ENCODE assay signal across 8 cellular contexts in the genomic region with DNA sequence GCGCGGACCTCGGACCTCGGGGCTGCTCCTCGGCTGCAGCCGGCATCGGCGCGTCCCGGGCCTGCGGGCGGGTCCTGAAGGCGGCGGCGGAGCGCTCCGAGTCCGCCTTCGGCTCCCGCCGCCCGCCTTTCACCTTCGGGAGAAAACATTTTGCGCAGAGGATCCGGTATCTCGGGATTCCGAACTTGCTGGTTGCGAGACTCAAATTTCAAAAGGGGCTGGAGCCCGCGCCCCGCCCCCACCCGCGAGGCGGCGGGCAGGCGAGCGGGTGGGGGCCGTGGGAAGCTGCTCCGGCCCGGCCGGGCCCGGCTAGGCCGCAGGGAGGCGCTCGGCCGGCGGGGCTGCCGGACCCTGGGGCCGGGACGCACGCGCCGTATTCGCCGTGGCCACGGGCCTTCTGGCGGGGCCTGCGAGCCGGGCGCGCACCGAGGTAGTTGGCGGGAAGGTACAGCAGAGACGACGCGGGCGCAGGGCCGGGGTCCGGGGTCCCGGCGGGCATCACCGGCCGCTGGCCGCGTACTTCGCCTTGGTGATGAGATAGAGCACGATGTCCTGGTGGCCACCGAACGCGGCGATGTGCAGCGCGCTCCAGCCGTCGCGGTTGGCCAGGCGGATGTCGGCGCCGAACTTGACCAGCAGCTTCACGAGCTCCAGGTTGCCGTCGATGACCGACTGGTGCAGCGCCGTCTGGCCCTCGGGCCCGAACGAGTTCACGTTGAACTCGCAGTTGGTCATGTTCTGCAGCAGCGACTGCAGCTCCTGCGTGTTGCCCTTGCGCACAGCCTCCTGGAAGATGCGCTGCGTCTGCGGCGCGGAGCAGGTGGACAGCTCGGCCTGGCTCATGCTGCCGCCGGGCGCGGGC. TPM values are rescaled to one million over a fixed set of nuclear protein-coding genes. Genes with fewer than 3 reads are reported as not detected.
DNase-seq lines count a peak whose midpoint lies in the region; ATAC-seq and TF ChIP-seq lines count a peak whose summit lies in the region.

No MANE protein-coding gene starts in this region.

- ATAC-seq in GM21529 (IDR thresholded peaks at IDR 0.05; ENCODE audit: unreplicated experiment) (peak; percentile 8), GM21526 (IDR thresholded peaks at IDR 0.05; ENCODE audit: low FRiP score, unreplicated experiment) (no peak)
- peak; percentile 23 to 38 for ATAC-seq in activated naive CD4-positive, alpha-beta T cell treated with anti-CD3 and anti-CD28 coated beads, Interleukin-2, amount 50 U/mL, for 72 hours

- H3K4me1 ChIP-seq in hepatocyte (ENCODE audit: insufficient read depth), result peaks cover 49% of the 10 kb centered on the region

- H3K27ac ChIP-seq in hepatocyte, result peak overlapping the region; percentile 20

- DNase-seq in DMS79 treated with DMSO at 0.1 percent for 48 hours (lab: John Stamatoyannopoulos, UW), result peak; percentile 21
- no peak for DNase-seq in DMS79 (lab: John Stamatoyannopoulos, UW)
- peak; percentile 16 for DNase-seq in NCI-H1105 treated with DMSO at 0.1 percent for 48 hours (lab: John Stamatoyannopoulos, UW)
- peak; percentile 51 to 60 for DNase-seq in activated naive CD4-positive, alpha-beta T cell treated with anti-CD3 and anti-CD28 coated beads, Interleukin-2, amount 50 U/mL, for 72 hours (ENCODE audit: low spot score in 2 of 2)
- DNase-seq in hepatocyte (ENCODE audit: low spot score), result peak; percentile 83
- no peak for DNase-seq in skeletal muscle cell (ENCODE audit: low read depth)

- H3K4me2 ChIP-seq in hepatocyte, result peak overlapping the region; percentile 90

- H4K20me1 ChIP-seq in hepatocyte (ENCODE audit: insufficient read depth, poor library complexity, severe bottlenecking), result peaks cover 3% of the 10 kb centered on the region

- H3K9me3 Mint-ChIP-seq in activated naive CD4-positive, alpha-beta T cell treated with anti-CD3 and anti-CD28 coated beads, Interleukin-2, amount 50 U/mL, for 72 hours, result no peaks in the 10 kb centered on the region

- H3K36me3 ChIP-seq in hepatocyte (replicated peaks; ENCODE audit: insufficient read depth, low read depth), result no peaks in the 10 kb centered on the region

- no peak overlapping the region for H3K27ac Mint-ChIP-seq in activated naive CD4-positive, alpha-beta T cell treated with anti-CD3 and anti-CD28 coated beads, Interleukin-2, amount 50 U/mL, for 72 hours

- WGBS in hepatocyte (ENCODE audit: low lambda C conversion rate, missing lambda C conversion rate), result 1% methylated on average over 68 of the region's 114 CpGs

- H3K4me3 ChIP-seq in hepatocyte (peak overlapping the region; percentile 68), skeletal muscle cell (ENCODE audit: low read depth, low read length) (peak overlapping the region; percentile 37)

- no peaks in the 10 kb centered on the region for H3K9me3 ChIP-seq in hepatocyte (ENCODE audit: low read depth)

- H3K36me3 Mint-ChIP-seq in activated naive CD4-positive, alpha-beta T cell treated with anti-CD3 and anti-CD28 coated beads, Interleukin-2, amount 50 U/mL, for 72 hours, result no peaks in the 10 kb centered on the region

- no peaks in the 10 kb centered on the region for H3K9me2 ChIP-seq in hepatocyte (replicated peaks; ENCODE audit: insufficient read depth)

- peak; percentile 21 for TF ChIP-seq CTCF in hepatocyte (IDR thresholded peaks at IDR 0.05; ENCODE audit: poor library complexity)

- peak overlapping the region; percentile 57 for H2AFZ ChIP-seq in hepatocyte

- peaks cover 9% of the 10 kb centered on the region for H3K79me2 ChIP-seq in hepatocyte

- no peaks in the 10 kb centered on the region for H3K27me3 ChIP-seq in hepatocyte

RNA-seq across cellular contexts. Expression of gene NRARP, which starts 0.8 kb away (rescaled TPM):
- total RNA-seq in activated naive CD4-positive, alpha-beta T cell treated with anti-CD3 and anti-CD28 coated beads, Interleukin-2, amount 50 U/mL, for 72 hours, result 1 to 10 TPM in 1 of 2 donors, under 1 TPM in 1; 0.61 to 3.1 TPM
- total RNA-seq in hepatocyte, result 5.3 and 8.2 TPM in 2 replicates
- 13.1 and 18.7 TPM in 2 replicates for polyA plus RNA-seq in hepatocyte

RNA-seq across cellular contexts. Expression of gene TOR4A, which starts 23.8 kb away (rescaled TPM):
- 1 to 10 TPM; 2.6 to 8.8 TPM for total RNA-seq in activated naive CD4-positive, alpha-beta T cell treated with anti-CD3 and anti-CD28 coated beads, Interleukin-2, amount 50 U/mL, for 72 hours
- 13.7 and 14.4 TPM in 2 replicates for total RNA-seq in hepatocyte
- polyA plus RNA-seq in hepatocyte, result 8.0 and 10.1 TPM in 2 replicates

RNA-seq across cellular contexts. Expression of gene NELFB, which starts 46.2 kb away (rescaled TPM):
- total RNA-seq in activated naive CD4-positive, alpha-beta T cell treated with anti-CD3 and anti-CD28 coated beads, Interleukin-2, amount 50 U/mL, for 72 hours, result 10 to 100 TPM; 57.6 to 58.4 TPM
- total RNA-seq in hepatocyte, result 36.4 and 41.4 TPM in 2 replicates
- 61.1 and 63.5 TPM in 2 replicates for polyA plus RNA-seq in hepatocyte

RNA-seq across cellular contexts. Expression of gene STPG3, which starts 50.2 kb away (rescaled TPM):
- not detected for total RNA-seq in activated naive CD4-positive, alpha-beta T cell treated with anti-CD3 and anti-CD28 coated beads, Interleukin-2, amount 50 U/mL, for 72 hours
- not detected in 2 replicates for total RNA-seq in hepatocyte
- polyA plus RNA-seq in hepatocyte, result 1.5 and 2.5 TPM in 2 replicates

Comparison
In these comparisons a context has a peak if more than half of its experiments do, and no peak if none do; other contexts are left out.
1. DNase-seq: peak in DMS79 treated with DMSO at 0.1 percent for 48 hours (single experiment), NCI-H1105 treated with DMSO at 0.1 percent for 48 hours (single experiment), activated naive CD4-positive, alpha-beta T cell treated with anti-CD3 and anti-CD28 coated beads, Interleukin-2, amount 50 U/mL, for 72 hours (2 of 2) and hepatocyte (single experiment); none in DMS79 (single experiment) and skeletal muscle cell (single experiment).